Comparison of ENCODE assay signal across 16 cellular contexts in genomic region chr10:20885678-20886077, GRCh38. TPM values are rescaled to one million over a fixed set of nuclear protein-coding genes. Genes with fewer than 3 reads are reported as not detected.
DNase-seq lines count a peak whose midpoint lies in the region; ATAC-seq, FAIRE-seq and TF ChIP-seq lines count a peak whose summit lies in the region.
"Had no signal": no experiment of that assay in that cellular context is flagged by ENCODE, and none has a peak within 500 bp of the region (broad histone marks: within the 10 kb centered on the region; RNA-seq: fewer than 3 reads in every experiment).

No MANE protein-coding gene starts in this region.

- FAIRE-seq in bronchial epithelial cell (lab: Jason Lieb, UNC) (no peak), kidney (lab: Jason Lieb, UNC) (peak; percentile 19)

- POLR2A ChIA-PET in activated CD4-positive, alpha-beta memory T cell treated with anti-CD3 and anti-CD28 coated beads for 36 hours (lab: Charles Lee), result no interaction called here

- H3K4me1 ChIP-seq in kidney (ENCODE audit: control insufficient read depth in 1 of 2, insufficient read depth in 1 of 2, low read depth in 1 of 2, low read length in 2 of 2), result no peaks in the 10 kb centered on the region
- H3K4me1 ChIP-seq: gastroesophageal sphincter had no signal

- TF ChIP-seq CTCF in bronchial epithelial cell (IDR thresholded peaks at IDR 0.05; ENCODE audit: insufficient read depth, low read length, severe bottlenecking), result no peak
- TF ChIP-seq CTCF in kidney (IDR thresholded peaks at IDR 0.05; ENCODE audit: borderline replicate concordance, extremely low read depth, insufficient read depth), result no peak
- no peak for TF ChIP-seq CTCF in mesothelial cell of epicardium (IDR thresholded peaks at IDR 0.05; ENCODE audit: unreplicated experiment)

- no peak overlapping the region for H3K27ac ChIP-seq in kidney (ENCODE audit: low read depth in 2 of 2, low read length in 2 of 2)
- H3K27ac ChIP-seq: gastroesophageal sphincter, VCaP had no signal

- intact Hi-C loops in kidney (cut with DNase I), result no loop called here
- intact Hi-C loops in activated CD4-positive, alpha-beta memory T cell treated with anti-CD3 and anti-CD28 coated beads for 36 hours (cut with micrococcal nuclease), result no loop called here

- H3K36me3 Mint-ChIP-seq in activated CD8-positive, alpha-beta memory T cell treated with anti-CD3 and anti-CD28 coated beads, Interleukin-2, amount 10 ng/mL, durations not matched to agents 7 days and 5 days, result no peaks in the 10 kb centered on the region
- H3K36me3 Mint-ChIP-seq in activated CD4-positive, alpha-beta memory T cell treated with anti-CD3 and anti-CD28 coated beads for 36 hours, result no peaks in the 10 kb centered on the region
- H3K36me3 Mint-ChIP-seq in mesothelial cell of epicardium, result no peaks in the 10 kb centered on the region
- H3K36me3 Mint-ChIP-seq: CD4-positive, CD25-positive, alpha-beta regulatory T cell had no signal

- no peaks in the 10 kb centered on the region for H3K9me3 ChIP-seq in kidney (ENCODE audit: control insufficient read depth in 1 of 2, low read length in 2 of 2)
- H3K9me3 ChIP-seq: gastroesophageal sphincter had no signal

- H3K27ac Mint-ChIP-seq in activated CD8-positive, alpha-beta memory T cell treated with anti-CD3 and anti-CD28 coated beads, Interleukin-2, amount 10 ng/mL, durations not matched to agents 7 days and 5 days, result no peak overlapping the region
- no peak overlapping the region for H3K27ac Mint-ChIP-seq in activated CD4-positive, alpha-beta memory T cell treated with anti-CD3 and anti-CD28 coated beads for 36 hours
- no peak overlapping the region for H3K27ac Mint-ChIP-seq in mesothelial cell of epicardium
- H3K27ac Mint-ChIP-seq: activated naive CD8-positive, alpha-beta T cell treated with anti-CD3 and anti-CD28 coated beads, Interleukin-2, amount 50 U/mL, for 24 hours; CD4-positive, CD25-positive, alpha-beta regulatory T cell; dendritic cell treated with granulocyte-macrophage colony-stimulating factor and Interleukin-4, amounts not matched to agents 40 ng/mL and 50 ng/mL, for 4 days had no signal

- no peak overlapping the region for H3K4me3 Mint-ChIP-seq in activated CD8-positive, alpha-beta memory T cell treated with anti-CD3 and anti-CD28 coated beads, Interleukin-2, amount 10 ng/mL, durations not matched to agents 7 days and 5 days
- no peak overlapping the region for H3K4me3 Mint-ChIP-seq in activated CD4-positive, alpha-beta memory T cell treated with anti-CD3 and anti-CD28 coated beads for 36 hours
- no peak overlapping the region for H3K4me3 Mint-ChIP-seq in mesothelial cell of epicardium
- H3K4me3 Mint-ChIP-seq: activated naive CD8-positive, alpha-beta T cell treated with anti-CD3 and anti-CD28 coated beads, Interleukin-2, amount 50 U/mL, for 24 hours; CD4-positive, CD25-positive, alpha-beta regulatory T cell; dendritic cell treated with granulocyte-macrophage colony-stimulating factor and Interleukin-4, amounts not matched to agents 40 ng/mL and 50 ng/mL, for 4 days; neural crest cell had no signal

- no peaks in the 10 kb centered on the region for H3K36me3 ChIP-seq in bronchial epithelial cell (ENCODE audit: control insufficient read depth, insufficient read depth, low read length)
- no peaks in the 10 kb centered on the region for H3K36me3 ChIP-seq in kidney (ENCODE audit: control insufficient read depth in 1 of 2, insufficient read depth in 2 of 2, low read length in 2 of 2)
- H3K36me3 ChIP-seq: gastroesophageal sphincter had no signal

- H3K27me3 Mint-ChIP-seq in activated CD8-positive, alpha-beta memory T cell treated with anti-CD3 and anti-CD28 coated beads, Interleukin-2, amount 10 ng/mL, durations not matched to agents 7 days and 5 days, result no peaks in the 10 kb centered on the region
- H3K27me3 Mint-ChIP-seq in activated CD4-positive, alpha-beta memory T cell treated with anti-CD3 and anti-CD28 coated beads for 36 hours, result no peaks in the 10 kb centered on the region
- H3K27me3 Mint-ChIP-seq in mesothelial cell of epicardium (ENCODE audit: low read depth), result no peaks in the 10 kb centered on the region
- H3K27me3 Mint-ChIP-seq: activated naive CD8-positive, alpha-beta T cell treated with anti-CD3 and anti-CD28 coated beads, Interleukin-2, amount 50 U/mL, for 24 hours; dendritic cell treated with granulocyte-macrophage colony-stimulating factor and Interleukin-4, amounts not matched to agents 40 ng/mL and 50 ng/mL, for 4 days had no signal

- no peak overlapping the region for H3K9ac ChIP-seq in kidney (ENCODE audit: low read length in 2 of 2)

- CTCF ChIA-PET in activated CD8-positive, alpha-beta memory T cell treated with anti-CD3 and anti-CD28 coated beads, Interleukin-2, amount 10 ng/mL, durations not matched to agents 7 days and 5 days (lab: Charles Lee), result no interaction called here
- CTCF ChIA-PET in activated CD4-positive, alpha-beta memory T cell treated with anti-CD3 and anti-CD28 coated beads for 36 hours (lab: Charles Lee), result no interaction called here

- H3K9me3 Mint-ChIP-seq in activated CD8-positive, alpha-beta memory T cell treated with anti-CD3 and anti-CD28 coated beads, Interleukin-2, amount 10 ng/mL, durations not matched to agents 7 days and 5 days (ENCODE audit: low read depth), result no peaks in the 10 kb centered on the region
- no peaks in the 10 kb centered on the region for H3K9me3 Mint-ChIP-seq in activated CD4-positive, alpha-beta memory T cell treated with anti-CD3 and anti-CD28 coated beads for 36 hours
- H3K9me3 Mint-ChIP-seq in mesothelial cell of epicardium, result no peaks in the 10 kb centered on the region
- H3K9me3 Mint-ChIP-seq: activated naive CD8-positive, alpha-beta T cell treated with anti-CD3 and anti-CD28 coated beads, Interleukin-2, amount 50 U/mL, for 24 hours; dendritic cell treated with granulocyte-macrophage colony-stimulating factor and Interleukin-4, amounts not matched to agents 40 ng/mL and 50 ng/mL, for 4 days; neural crest cell had no signal

- H3K4me1 Mint-ChIP-seq in activated CD8-positive, alpha-beta memory T cell treated with anti-CD3 and anti-CD28 coated beads, Interleukin-2, amount 10 ng/mL, durations not matched to agents 7 days and 5 days, result no peaks in the 10 kb centered on the region
- H3K4me1 Mint-ChIP-seq in activated CD4-positive, alpha-beta memory T cell treated with anti-CD3 and anti-CD28 coated beads for 36 hours (ENCODE audit: low read depth), result no peaks in the 10 kb centered on the region
- peaks cover 10% of the 10 kb centered on the region for H3K4me1 Mint-ChIP-seq in mesothelial cell of epicardium
- H3K4me1 Mint-ChIP-seq: activated naive CD8-positive, alpha-beta T cell treated with anti-CD3 and anti-CD28 coated beads, Interleukin-2, amount 50 U/mL, for 24 hours; CD4-positive, CD25-positive, alpha-beta regulatory T cell had no signal

- H3K27me3 ChIP-seq in bronchial epithelial cell (ENCODE audit: control insufficient read depth, insufficient read depth, low read length), result no peaks in the 10 kb centered on the region
- H3K27me3 ChIP-seq: gastroesophageal sphincter had no signal

- in situ Hi-C loops in G401 (cut with HindIII; ENCODE audit: low sequenced_read_pairs), result no loop called here

- ATAC-seq in activated CD8-positive, alpha-beta memory T cell treated with anti-CD3 and anti-CD28 coated beads, Interleukin-2, amount 10 ng/mL, durations not matched to agents 7 days and 5 days, result no peak
- ATAC-seq: activated naive CD8-positive, alpha-beta T cell treated with anti-CD3 and anti-CD28 coated beads, Interleukin-2, amount 50 U/mL, for 24 hours; gastroesophageal sphincter had no signal

- DNase-seq in G401 (ENCODE audit: low spot score) (peak; percentile 69), NCI-H2081 treated with DMSO at 0.1 percent for 48 hours (lab: John Stamatoyannopoulos, UW) (peak; percentile 8), bronchial epithelial cell (ENCODE audit: low read depth) (peak; percentile 97), kidney (no peak), mesothelial cell of epicardium (ENCODE audit: low spot score in 2 of 2, unreplicated experiment in 2 of 2) (no peak)
- DNase-seq in activated CD8-positive, alpha-beta memory T cell treated with anti-CD3 and anti-CD28 coated beads, Interleukin-2, amount 10 ng/mL, durations not matched to agents 7 days and 5 days, result no peak
- no peak for DNase-seq in activated CD4-positive, alpha-beta T cell treated with anti-CD3 and anti-CD28 coated beads for 4 hours
- DNase-seq in activated CD4-positive, alpha-beta memory T cell treated with anti-CD3 and anti-CD28 coated beads for 36 hours, result no peak
- DNase-seq: activated naive CD8-positive, alpha-beta T cell treated with anti-CD3 and anti-CD28 coated beads, Interleukin-2, amount 50 U/mL, for 24 hours; CD4-positive, CD25-positive, alpha-beta regulatory T cell; KBM-7; NCI-H524 had no signal

- H3K4me3 ChIP-seq in bronchial epithelial cell (ENCODE audit: low read depth, low read length) (no peak overlapping the region), kidney (ENCODE audit: low read length in 2 of 2) (no peak overlapping the region)
- H3K4me3 ChIP-seq: gastroesophageal sphincter had no signal

RNA-seq across cellular contexts. Expression of gene NEBL, which starts 11.4 kb away (rescaled TPM):
- total RNA-seq in G401 (2014; rRNA removed; shearing (Covaris generic)), result 46.3 and 46.7 TPM in 2 replicates
- total RNA-seq in bronchial epithelial cell (18.7 and 54.4 TPM in 2 replicates), kidney (21.2 TPM), mesothelial cell of epicardium (13.0 to 13.7 TPM (median 13.0 TPM) in 3 replicates)
- polyA plus RNA-seq in kidney (ENCODE audit: insufficient read depth, low read depth, low replicate concordance), result 13.8 TPM
- total RNA-seq in activated CD8-positive, alpha-beta memory T cell treated with anti-CD3 and anti-CD28 coated beads, Interleukin-2, amount 10 ng/mL, durations not matched to agents 7 days and 5 days, result under 1 TPM in 1 of 2 experiments, not detected in 1; 0.23 TPM
- total RNA-seq in activated CD4-positive, alpha-beta memory T cell treated with anti-CD3 and anti-CD28 coated beads for 36 hours, result not detected

Comparison
In these comparisons a context has a peak if more than half of its experiments do, and no peak if none do; other contexts are left out.
1. DNase-seq: peak in G401 (single experiment), NCI-H2081 treated with DMSO at 0.1 percent for 48 hours (single experiment) and bronchial epithelial cell (single experiment); none in kidney (single experiment), activated CD8-positive, alpha-beta memory T cell treated with anti-CD3 and anti-CD28 coated beads, Interleukin-2, amount 10 ng/mL, durations not matched to agents 7 days and 5 days (single experiment), activated CD4-positive, alpha-beta T cell treated with anti-CD3 and anti-CD28 coated beads for 4 hours (0 of 2), activated CD4-positive, alpha-beta memory T cell treated with anti-CD3 and anti-CD28 coated beads for 36 hours (single experiment) and mesothelial cell of epicardium (0 of 2).
2. RNA of gene NEBL, which starts 11.4 kb away (total RNA-seq): 46.3 to 46.7 TPM in G401, 21.2 TPM in kidney (single experiment), 18.7 to 54.4 TPM in bronchial epithelial cell and 13.0 to 13.7 TPM in mesothelial cell of epicardium; 0.23 TPM in activated CD8-positive, alpha-beta memory T cell treated with anti-CD3 and anti-CD28 coated beads, Interleukin-2, amount 10 ng/mL, durations not matched to agents 7 days and 5 days and not detected in activated CD4-positive, alpha-beta memory T cell treated with anti-CD3 and anti-CD28 coated beads for 36 hours; every median in the first group is over 10 times any median in the second.